Comparison of ENCODE assay signal across 23 cellular contexts in the genomic region with DNA sequence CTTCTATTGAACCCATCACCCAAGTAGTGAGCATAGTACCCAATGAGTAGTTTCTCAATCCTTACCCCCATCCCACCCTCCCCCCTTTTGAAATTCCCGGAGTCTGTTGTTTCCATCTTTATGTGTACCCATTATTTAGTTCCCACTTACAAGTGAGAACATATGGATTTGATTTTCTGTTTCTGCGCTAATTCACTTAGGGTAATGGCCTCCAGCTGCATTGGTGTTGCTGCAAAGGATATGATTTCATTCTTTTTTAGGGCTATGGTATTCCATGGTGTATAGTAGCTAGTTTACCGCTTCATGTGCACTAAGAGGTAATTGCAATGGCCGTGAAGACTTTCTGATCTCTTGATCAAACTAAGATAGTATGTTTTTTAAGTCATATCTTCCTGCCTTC.
DNase-seq lines count a peak whose midpoint lies in the region; ATAC-seq, FAIRE-seq and TF ChIP-seq lines count a peak whose summit lies in the region.
"Had no signal": no experiment of that assay in that cellular context is flagged by ENCODE, and none has a peak within 500 bp of the region (broad histone marks: within the 10 kb centered on the region; RNA-seq: fewer than 3 reads in every experiment).

No MANE protein-coding gene starts in this region.

- no peak overlapping the region for H3K9ac ChIP-seq in SK-N-SH
- H3K9ac ChIP-seq: BLaER1 treated with 17β-estradiol and CSF1 and Interleukin-3, amounts not matched to agents 10 nM and 100 nM had no signal

- CTCF ChIA-PET in SK-N-SH (lab: Yijun Ruan, JAX), result interaction anchor here (0.8 to 1.8 kb wide), 8 partner anchors 17 to 277 kb away, joined by 3 to 5 read pairs (median 4); no protein-coding TSS in a partner anchor

- POLR2A ChIA-PET in SK-N-SH (lab: Yijun Ruan, JAX), result interaction anchor here (0.6 to 0.9 kb wide), 2 partner anchors 114 to 185 kb away, joined by 3 read pairs; no protein-coding TSS in a partner anchor

- no peaks in the 10 kb centered on the region for H3K9me3 ChIP-seq in SK-N-SH
- no peaks in the 10 kb centered on the region for H3K9me3 ChIP-seq in left ventricle myocardium inferior (replicated peaks)
- H3K9me3 ChIP-seq: BLaER1 treated with 17β-estradiol and CSF1 and Interleukin-3, amounts not matched to agents 10 nM and 100 nM; Caco-2; HAP-1; SJSA1 had no signal

- H3K4me3 ChIP-seq in HFF-Myc (replicated peaks; ENCODE audit: low read depth, low read length) (no peak overlapping the region), SK-N-SH (ENCODE audit: low read depth in 2 of 2, low read length in 1 of 2) (peak overlapping the region in 1 of 2 experiments; percentile 12; a peak in 1 of 4 replicates), left ventricle myocardium inferior (no peak overlapping the region)
- H3K4me3 ChIP-seq: BLaER1 treated with 17β-estradiol and CSF1 and Interleukin-3, amounts not matched to agents 10 nM and 100 nM; HAP-1; SJSA1 had no signal

- H3K27ac ChIP-seq in SK-N-SH (ENCODE audit: low read depth in 2 of 2, low read length in 1 of 2) (peak overlapping the region; percentile 94 to 98), left ventricle myocardium inferior (replicated peaks) (no peak overlapping the region)
- H3K27ac ChIP-seq: BLaER1 treated with 17β-estradiol and CSF1 and Interleukin-3, amounts not matched to agents 10 nM and 100 nM; SJSA1 had no signal

- DNase-seq in D721Med (ENCODE audit: insufficient read length, low spot score) (no peak), HFF-Myc (ENCODE audit: extremely low read depth, low read depth) (peak; percentile 74), SK-N-SH (peak; percentile 26), fibroblast of the conjunctiva (ENCODE audit: low read depth) (peak; percentile 42), left ventricle myocardium superior (no peak), left ventricle myocardium inferior (no peak), DMS79 treated with DMSO at 0.1 percent for 48 hours (lab: John Stamatoyannopoulos, UW) (no peak)
- no peak for DNase-seq in stimulated activated CD4-positive, alpha-beta T cell treated with anti-CD3 and anti-CD28 coated beads, Interleukin-4, amount 100 ng/mL, for 24 hours
- DNase-seq: Caco-2; CD4-positive, alpha-beta memory T cell; IMR-90; MV-4-11; NCI-H1105 treated with DMSO at 0.1 percent for 48 hours; NCI-H2029 treated with DMSO at 0.1 percent for 48 hours; NCI-H226; NCI-H510A treated with DMSO at 0.1 percent for 48 hours; NCI-H748 treated with DMSO at 0.1 percent for 48 hours had no signal

- no peaks in the 10 kb centered on the region for H3K79me2 ChIP-seq in SK-N-SH (ENCODE audit: insufficient read depth)

- H3K36me3 ChIP-seq in SK-N-SH (replicated peaks in 1 of 2; ENCODE audit: control insufficient read depth in 1 of 2, insufficient read depth in 2 of 2, low read length in 1 of 2) (no peaks in the 10 kb centered on the region), left ventricle myocardium inferior (no peaks in the 10 kb centered on the region)
- H3K36me3 ChIP-seq: BLaER1 treated with 17β-estradiol and CSF1 and Interleukin-3, amounts not matched to agents 10 nM and 100 nM; HAP-1; SJSA1 had no signal

- H3K27me3 ChIP-seq in SK-N-SH (ENCODE audit: insufficient read depth) (no peaks in the 10 kb centered on the region), left ventricle myocardium inferior (ENCODE audit: low read depth) (peaks cover 37% of the 10 kb centered on the region)
- H3K27me3 ChIP-seq: BLaER1 treated with 17β-estradiol and CSF1 and Interleukin-3, amounts not matched to agents 10 nM and 100 nM; SJSA1 had no signal

- no peak for ATAC-seq in left ventricle myocardium superior
- ATAC-seq: Panc1 had no signal

- H3K4me2 ChIP-seq in SK-N-SH, result no peak overlapping the region
- H3K4me2 ChIP-seq: BLaER1 treated with 17β-estradiol and CSF1 and Interleukin-3, amounts not matched to agents 10 nM and 100 nM had no signal

- intact Hi-C loops in left ventricle myocardium superior (cut with micrococcal nuclease) (no loop called here), left ventricle myocardium inferior (cut with micrococcal nuclease) (no loop called here)

- 27% methylated on average over 4 of the region's 4 CpGs for WGBS in SK-N-SH (ENCODE audit: low lambda C conversion rate)

- H3F3A ChIP-seq in SK-N-SH (replicated peaks; ENCODE audit: insufficient read depth), result peaks cover 19% of the 10 kb centered on the region

- no peak for TF ChIP-seq RAD21 in SK-N-SH (IDR thresholded peaks at IDR 0.05; ENCODE audit: low read length)

- no peak overlapping the region for H2AFZ ChIP-seq in SK-N-SH (ENCODE audit: low read depth)

- H3K4me1 ChIP-seq in SK-N-SH (ENCODE audit: control insufficient read depth in 1 of 2, insufficient read depth in 2 of 2, low read depth in 1 of 2, low read length in 1 of 2), result peaks cover 35 to 39% of the 10 kb centered on the region in 2 experiments
- no peaks in the 10 kb centered on the region for H3K4me1 ChIP-seq in left ventricle myocardium inferior
- H3K4me1 ChIP-seq: BLaER1 treated with 17β-estradiol and CSF1 and Interleukin-3, amounts not matched to agents 10 nM and 100 nM; Caco-2 had no signal

- TF ChIP-seq CTCF in D721Med (IDR thresholded peaks at IDR 0.05; ENCODE audit: insufficient read depth, missing control alignments) (no peak), HFF-Myc (IDR thresholded peaks at IDR 0.05; ENCODE audit: low read depth, low read length, missing control alignments) (no peak), SK-N-SH (IDR thresholded peaks at IDR 0.05) (no peak), left ventricle myocardium inferior (IDR thresholded peaks at IDR 0.05; ENCODE audit: borderline replicate concordance) (no peak)

- peak in 1 of 2 experiments; percentile 91; a peak in 3 of 4 replicates for TF ChIP-seq EP300 in SK-N-SH (IDR thresholded peaks at IDR 0.05; ENCODE audit: borderline replicate concordance in 1 of 2, low read depth in 1 of 2, low read length in 1 of 2)

- FAIRE-seq in D721Med (lab: Jason Lieb, UNC), result peak; percentile 25
- FAIRE-seq: A204.1, GM18507 had no signal

- H4K20me1 ChIP-seq in SK-N-SH (ENCODE audit: insufficient read depth), result no peaks in the 10 kb centered on the region
- H4K20me1 ChIP-seq: BLaER1 treated with 17β-estradiol and CSF1 and Interleukin-3, amounts not matched to agents 10 nM and 100 nM had no signal

- no peaks in the 10 kb centered on the region for H3K9me2 ChIP-seq in SK-N-SH

TF ChIP-seq in SK-N-SH, 30 proteins besides CTCF, POLR2A, EP300 and RAD21 (continues in another document):
- TF ChIP-seq TCF12 (IDR thresholded peaks at IDR 0.05) (peak; percentile 94), CHD2 (IDR thresholded peaks at IDR 0.05; ENCODE audit: low read length, partially characterized antibody) (peak; percentile 59), RFX5 (IDR thresholded peaks at IDR 0.05; ENCODE audit: low read length) (no peak), FOXM1 (IDR thresholded peaks at IDR 0.05; ENCODE audit: low read depth) (no peak), NRF1 (IDR thresholded peaks at IDR 0.05; ENCODE audit: low read depth, low read length) (no peak), TEAD4 (IDR thresholded peaks at IDR 0.05; ENCODE audit: borderline replicate concordance, insufficient read depth) (no peak), TAF1 (IDR thresholded peaks at IDR 0.05; ENCODE audit: borderline replicate concordance, low read depth, low read length) (no peak), YY1 (IDR thresholded peaks at IDR 0.05; ENCODE audit: low read depth) (peak; percentile 43; the same call in 1 of the 2 replicates), GATA2 (CRISPR knock-in tag; IDR thresholded peaks at IDR 0.05) (peak; percentile 62), FOSL2 (IDR thresholded peaks at IDR 0.05; ENCODE audit: borderline replicate concordance, low read depth) (no peak), POLR2AphosphoS5 (IDR thresholded peaks at IDR 0.05; ENCODE audit: low read depth, low read length) (peak; percentile 79; the same call in 1 of the 2 replicates), FOXJ3 (CRISPR knock-in tag; IDR thresholded peaks at IDR 0.05) (peak; percentile 79; the same call in 1 of the 2 replicates), MEF2A (IDR thresholded peaks at IDR 0.05; ENCODE audit: borderline replicate concordance, low read depth) (no peak), RCOR1 (IDR thresholded peaks at IDR 0.05; ENCODE audit: low read length) (peak; percentile 87)
- TF ChIP-seq, protein P1, sequence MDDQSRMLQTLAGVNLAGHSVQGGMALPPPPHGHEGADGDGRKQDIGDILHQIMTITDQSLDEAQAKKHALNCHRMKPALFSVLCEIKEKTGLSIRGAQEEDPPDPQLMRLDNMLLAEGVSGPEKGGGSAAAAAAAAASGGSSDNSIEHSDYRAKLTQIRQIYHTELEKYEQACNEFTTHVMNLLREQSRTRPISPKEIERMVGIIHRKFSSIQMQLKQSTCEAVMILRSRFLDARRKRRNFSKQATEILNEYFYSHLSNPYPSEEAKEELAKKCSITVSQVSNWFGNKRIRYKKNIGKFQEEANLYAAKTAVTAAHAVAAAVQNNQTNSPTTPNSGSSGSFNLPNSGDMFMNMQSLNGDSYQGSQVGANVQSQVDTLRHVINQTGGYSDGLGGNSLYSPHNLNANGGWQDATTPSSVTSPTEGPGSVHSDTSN (IDR thresholded peaks at IDR 0.05), result 0 out of 2 replicates have a peak, but pooled peaks have one; percentile 8
- TF ChIP-seq, protein P2, sequence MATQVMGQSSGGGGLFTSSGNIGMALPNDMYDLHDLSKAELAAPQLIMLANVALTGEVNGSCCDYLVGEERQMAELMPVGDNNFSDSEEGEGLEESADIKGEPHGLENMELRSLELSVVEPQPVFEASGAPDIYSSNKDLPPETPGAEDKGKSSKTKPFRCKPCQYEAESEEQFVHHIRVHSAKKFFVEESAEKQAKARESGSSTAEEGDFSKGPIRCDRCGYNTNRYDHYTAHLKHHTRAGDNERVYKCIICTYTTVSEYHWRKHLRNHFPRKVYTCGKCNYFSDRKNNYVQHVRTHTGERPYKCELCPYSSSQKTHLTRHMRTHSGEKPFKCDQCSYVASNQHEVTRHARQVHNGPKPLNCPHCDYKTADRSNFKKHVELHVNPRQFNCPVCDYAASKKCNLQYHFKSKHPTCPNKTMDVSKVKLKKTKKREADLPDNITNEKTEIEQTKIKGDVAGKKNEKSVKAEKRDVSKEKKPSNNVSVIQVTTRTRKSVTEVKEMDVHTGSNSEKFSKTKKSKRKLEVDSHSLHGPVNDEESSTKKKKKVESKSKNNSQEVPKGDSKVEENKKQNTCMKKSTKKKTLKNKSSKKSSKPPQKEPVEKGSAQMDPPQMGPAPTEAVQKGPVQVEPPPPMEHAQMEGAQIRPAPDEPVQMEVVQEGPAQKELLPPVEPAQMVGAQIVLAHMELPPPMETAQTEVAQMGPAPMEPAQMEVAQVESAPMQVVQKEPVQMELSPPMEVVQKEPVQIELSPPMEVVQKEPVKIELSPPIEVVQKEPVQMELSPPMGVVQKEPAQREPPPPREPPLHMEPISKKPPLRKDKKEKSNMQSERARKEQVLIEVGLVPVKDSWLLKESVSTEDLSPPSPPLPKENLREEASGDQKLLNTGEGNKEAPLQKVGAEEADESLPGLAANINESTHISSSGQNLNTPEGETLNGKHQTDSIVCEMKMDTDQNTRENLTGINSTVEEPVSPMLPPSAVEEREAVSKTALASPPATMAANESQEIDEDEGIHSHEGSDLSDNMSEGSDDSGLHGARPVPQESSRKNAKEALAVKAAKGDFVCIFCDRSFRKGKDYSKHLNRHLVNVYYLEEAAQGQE (IDR thresholded peaks at IDR 0.05; ENCODE audit: low read depth, low read length), result no peak

Comparison
In these comparisons a context has a peak if more than half of its experiments do, and no peak if none do; other contexts are left out.
1. DNase-seq: peak in HFF-Myc (single experiment), SK-N-SH (single experiment) and fibroblast of the conjunctiva (single experiment); none in D721Med (single experiment), left ventricle myocardium superior (single experiment), left ventricle myocardium inferior (single experiment), DMS79 treated with DMSO at 0.1 percent for 48 hours (single experiment) and stimulated activated CD4-positive, alpha-beta T cell treated with anti-CD3 and anti-CD28 coated beads, Interleukin-4, amount 100 ng/mL, for 24 hours (single experiment).